Comparison of ENCODE assay signal across 23 cellular contexts in the genomic region with DNA sequence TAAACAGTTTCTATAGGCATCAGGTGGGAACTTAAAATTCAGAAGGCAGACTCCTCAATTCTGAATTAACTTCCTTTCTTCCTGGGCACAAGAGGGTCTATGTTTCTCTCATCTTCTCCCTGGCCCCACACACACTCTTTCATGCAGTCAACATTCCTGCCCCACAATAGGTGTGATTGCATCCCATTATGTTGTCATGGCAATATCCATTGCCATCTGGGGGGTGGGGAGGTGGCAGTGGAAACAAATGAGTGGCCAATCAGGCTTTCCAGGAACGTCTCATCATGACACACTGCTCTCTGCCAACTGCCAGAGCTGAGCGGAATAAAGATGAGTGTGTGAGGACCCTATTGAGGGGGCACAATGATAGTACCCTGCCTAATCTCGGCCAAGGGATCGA.
DNase-seq lines count a peak whose midpoint lies in the region; ATAC-seq, FAIRE-seq and TF ChIP-seq lines count a peak whose summit lies in the region.
"Had no signal": no experiment of that assay in that cellular context is flagged by ENCODE, and none has a peak within 500 bp of the region (broad histone marks: within the 10 kb centered on the region; RNA-seq: fewer than 3 reads in every experiment).

No MANE protein-coding gene starts in this region.

- in situ Hi-C loops in K562 (cut with MboI), result no loop called here

- TF ChIP-seq EP300 in K562 (IDR thresholded peaks at IDR 0.05; ENCODE audit: low read length) (no peak), sigmoid colon (IDR thresholded peaks at IDR 0.05) (no peak)

- no peak overlapping the region for H3K9ac ChIP-seq in K562 (ENCODE audit: insufficient read depth in 1 of 2, low read depth in 2 of 2, low read length in 2 of 2)
- H3K9ac ChIP-seq: GM23248 had no signal

- CTCF ChIA-PET in K562 (lab: Yijun Ruan, JAX; ENCODE audit: low intra/inter-chr PET ratio), result no interaction called here

- ATAC-seq in left cardiac atrium (no peak), K562 (no peak), GM19455 (IDR thresholded peaks at IDR 0.05; ENCODE audit: unreplicated experiment) (no peak)
- ATAC-seq: activated CD4-positive, alpha-beta T cell treated with anti-CD3 and anti-CD28 coated beads for 36 hours; activated naive CD8-positive, alpha-beta T cell treated with anti-CD3 and anti-CD28 coated beads, Interleukin-2, amount 50 U/mL, for 24 hours; psoas muscle; Right ventricle myocardium inferior had no signal

- H3K36me3 ChIP-seq in K562 (ENCODE audit: control insufficient read depth, insufficient read depth, low read length) (no peaks in the 10 kb centered on the region), sigmoid colon (no peaks in the 10 kb centered on the region)
- H3K36me3 ChIP-seq: left ventricle myocardium inferior had no signal

- H4K20me1 ChIP-seq in K562 (replicated peaks; ENCODE audit: control insufficient read depth, insufficient read depth, low read length), result peaks cover 6% of the 10 kb centered on the region; the same call in 1 of the 2 replicates

- no peaks in the 10 kb centered on the region for H3K79me2 ChIP-seq in K562 (ENCODE audit: control insufficient read depth, insufficient read depth, low read length)

- FAIRE-seq in K562 (lab: Jason Lieb, UNC), result no peak
- no peak for FAIRE-seq in RCC 7860 (lab: Jason Lieb, UNC)
- FAIRE-seq: islet of Langerhans, urothelium cell line had no signal

- H3K4me3 ChIP-seq in K562 (no peak overlapping the region), sigmoid colon (no peak overlapping the region)
- H3K4me3 ChIP-seq: GM23248, left ventricle myocardium inferior, psoas muscle, testis had no signal

- no peaks in the 10 kb centered on the region for H3K9me3 ChIP-seq in K562 (replicated peaks; ENCODE audit: control insufficient read depth, insufficient read depth, low read depth, low read length)
- H3K9me3 ChIP-seq in sigmoid colon, result no peaks in the 10 kb centered on the region
- H3K9me3 ChIP-seq: Caco-2, left ventricle myocardium inferior, psoas muscle, testis had no signal

- no peak for TF ChIP-seq CTCF in K562 (IDR thresholded peaks at IDR 0.05 in 2 of 3, conservative IDR thresholded peaks at IDR 0.05 in 1 of 3; ENCODE audit: insufficient read depth in 2 of 3, low read depth in 1 of 3, low read length in 3 of 3)
- TF ChIP-seq CTCF in sigmoid colon (IDR thresholded peaks at IDR 0.05), result no peak

- H3K27ac ChIP-seq in K562 (ENCODE audit: extremely low read depth, low read depth, low read length) (no peak overlapping the region), sigmoid colon (no peak overlapping the region)
- H3K27ac ChIP-seq: GM23248, left ventricle myocardium inferior, psoas muscle, testis had no signal

- intact Hi-C loops in cardiac septum (cut with DNase I), result loop anchor here (5.0 to 10.0 kb wide), 2 partner anchors 48 to 236 kb away; no protein-coding TSS in a partner anchor
- intact Hi-C loops in left cardiac atrium (cut with DNase I), result no loop called here
- intact Hi-C loops in K562 (cut with micrococcal nuclease), result no loop called here
- intact Hi-C loops in sigmoid colon (cut with DNase I), result no loop called here

- WGBS in K562 (ENCODE audit: insufficient coverage, low coverage, missing lambda C conversion rate), result 1% methylated on average over 4 of the region's 4 CpGs
- WGBS in sigmoid colon, 2 donors, result 58 to 74% methylated on average over 4 of the region's 4 CpGs

- peaks cover 4 to 21% of the 10 kb centered on the region in 2 experiments; a peak in 4 of 5 replicates for H3K27me3 ChIP-seq in K562 (ENCODE audit: control insufficient read depth in 2 of 2, insufficient read depth in 2 of 2, low read length in 2 of 2)
- no peaks in the 10 kb centered on the region for H3K27me3 ChIP-seq in sigmoid colon
- H3K27me3 ChIP-seq: testis had no signal

- no TSS peak for BruUV-seq in K562 (replicated peaks; lab: Mats Ljungman, UMichigan)

- no peak overlapping the region for H3K4me2 ChIP-seq in K562 (ENCODE audit: insufficient read depth, low read length)

- H2AFZ ChIP-seq in K562 (ENCODE audit: low read depth, low read length), result no peak overlapping the region
- H2AFZ ChIP-seq: GM23248 had no signal

- peak; percentile 29 for DNase-seq in cardiac septum (ENCODE audit: low spot score)
- DNase-seq in left cardiac atrium, result no peak
- DNase-seq in NCI-H1694 treated with DMSO at 0.1 percent for 48 hours (lab: John Stamatoyannopoulos, UW), result peak; percentile 62
- no peak for DNase-seq in K562 (ENCODE audit: extremely low read depth in 1 of 4, low spot score in 3 of 4)
- DNase-seq in sigmoid colon, result peak; percentile 13
- no peak for DNase-seq in RCC 7860 (ENCODE audit: low spot score)
- DNase-seq: activated CD4-positive, alpha-beta T cell treated with anti-CD3 and anti-CD28 coated beads for 36 hours; activated CD8-positive, alpha-beta memory T cell treated with anti-CD3 and anti-CD28 coated beads for 24 hours; activated gamma-delta T cell; activated naive CD8-positive, alpha-beta T cell treated with anti-CD3 and anti-CD28 coated beads, Interleukin-2, amount 50 U/mL, for 24 hours; C1 segment of cervical spinal cord; Caco-2; GM23248; Karpas-422; left ventricle myocardium inferior; NCI-H2029 treated with DMSO at 0.1 percent for 48 hours; psoas muscle; stimulated activated naive CD4-positive, alpha-beta T cell treated with Interleukin-2 at 50 U/mL for 16 hours; testis had no signal

- TF ChIP-seq RAD21 in K562 (CRISPR knock-in tag; conservative IDR thresholded peaks at IDR 0.05 in 1 of 2, IDR thresholded peaks at IDR 0.05 in 1 of 2), result no peak

- H3K4me1 ChIP-seq in K562 (replicated peaks in 1 of 2; ENCODE audit: control insufficient read depth in 2 of 2, insufficient read depth in 2 of 2, low read length in 2 of 2) (no peaks in the 10 kb centered on the region), sigmoid colon (peaks cover 0 to 26% (median 11%) of the 10 kb centered on the region in 4 donors)
- H3K4me1 ChIP-seq: Caco-2, testis had no signal

- POLR2A ChIA-PET in K562 (lab: Yijun Ruan, JAX), result interaction anchor here (0.6 to 1.6 kb wide), 3 partner anchors 9 to 104 kb away, joined by 3 to 6 read pairs (median 3); no protein-coding TSS in a partner anchor

- TF ChIP-seq POLR2A in K562 (conservative IDR thresholded peaks at IDR 0.05) (no peak), sigmoid colon (IDR thresholded peaks at IDR 0.05) (no peak)

- no peaks in the 10 kb centered on the region for H3K9me1 ChIP-seq in K562 (ENCODE audit: control insufficient read depth, insufficient read depth, low read length)

Comparison
In these comparisons a context has a peak if more than half of its experiments do, and no peak if none do; other contexts are left out.
1. DNase-seq: peak in cardiac septum (single experiment), NCI-H1694 treated with DMSO at 0.1 percent for 48 hours (single experiment) and sigmoid colon (single experiment); none in left cardiac atrium (single experiment), K562 (0 of 4) and RCC 7860 (single experiment).